Comparison of ENCODE assay signal across 28 cellular contexts in the genomic region with DNA sequence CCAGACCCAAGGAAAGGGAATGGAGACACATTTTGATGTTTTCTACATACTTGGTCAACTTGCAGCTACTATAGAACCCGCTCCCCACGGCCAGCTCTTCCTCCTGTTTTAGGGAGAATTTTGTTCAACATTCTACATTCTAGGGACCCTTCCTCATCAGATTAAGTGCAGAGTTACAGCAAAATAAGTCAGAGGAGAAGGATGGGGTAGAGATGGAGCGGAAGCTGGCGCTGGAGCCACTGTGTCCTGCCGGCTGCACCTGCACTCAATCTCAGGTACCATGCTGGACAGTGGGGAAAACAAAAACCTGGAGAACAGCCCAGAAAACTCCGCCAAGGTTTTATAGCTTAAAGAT.
"Had no signal": no experiment of that assay in that cellular context is flagged by ENCODE, and none has a peak within 500 bp of the region (broad histone marks: within the 10 kb centered on the region; RNA-seq: fewer than 3 reads in every experiment).

No MANE protein-coding gene starts in this region.

- H3K36me3 Mint-ChIP-seq: activated naive CD8-positive, alpha-beta T cell treated with anti-CD3 and anti-CD28 coated beads for 36 hours; brain; stimulated activated memory B cell treated with anti-CD40 and anti-IgM and Interleukin-4, amounts not matched to agents 10 μg/mL and 1 μg/mL and 100 μg/mL, for 72 hours had no signal

- H3K9me3 ChIP-seq: adrenal gland, ascending aorta, gastroesophageal sphincter, heart left ventricle, pancreas, psoas muscle, stomach, thyroid gland, upper lobe of right lung had no signal

- H3K27ac ChIP-seq: adrenal gland, ascending aorta, cardiac muscle cell, gastroesophageal sphincter, heart left ventricle, pancreas, psoas muscle, stomach, thyroid gland, upper lobe of right lung had no signal

- H3K27ac Mint-ChIP-seq: activated B cell treated with CpG ODN at 0.5 μM for 24 hours; activated CD8-positive, alpha-beta T cell treated with anti-CD3 and anti-CD28 coated beads, Interleukin-2, amount 10 ng/mL, durations not matched to agents 7 days and 5 days; activated naive CD4-positive, alpha-beta T cell treated with anti-CD3 and anti-CD28 coated beads for 36 hours; activated naive CD8-positive, alpha-beta T cell treated with anti-CD3 and anti-CD28 coated beads for 36 hours; effector memory CD8-positive, alpha-beta T cell; naive thymus-derived CD4-positive, alpha-beta T cell; stimulated activated memory B cell treated with anti-CD40 and anti-IgM and Interleukin-4, amounts not matched to agents 10 μg/mL and 1 μg/mL and 100 μg/mL, for 72 hours; T-helper 2 cell treated with Interferon-gamma antibody and Interleukin-4, amounts not matched to agents 5 μg/mL and 100 μg/mL, for 36 hours had no signal

- FAIRE-seq: islet of Langerhans, pancreas had no signal

- H3K4me3 Mint-ChIP-seq: activated B cell treated with CpG ODN at 0.5 μM for 24 hours; activated CD8-positive, alpha-beta T cell treated with anti-CD3 and anti-CD28 coated beads, Interleukin-2, amount 10 ng/mL, durations not matched to agents 7 days and 5 days; activated naive CD4-positive, alpha-beta T cell treated with anti-CD3 and anti-CD28 coated beads for 36 hours; activated naive CD8-positive, alpha-beta T cell treated with anti-CD3 and anti-CD28 coated beads for 36 hours; effector memory CD8-positive, alpha-beta T cell; stimulated activated memory B cell treated with anti-CD40 and anti-IgM and Interleukin-4, amounts not matched to agents 10 μg/mL and 1 μg/mL and 100 μg/mL, for 72 hours; T-helper 2 cell treated with Interferon-gamma antibody and Interleukin-4, amounts not matched to agents 5 μg/mL and 100 μg/mL, for 36 hours had no signal

- H3K9me3 Mint-ChIP-seq: activated B cell treated with CpG ODN at 0.5 μM for 24 hours; activated naive CD4-positive, alpha-beta T cell treated with anti-CD3 and anti-CD28 coated beads for 36 hours; activated naive CD8-positive, alpha-beta T cell treated with anti-CD3 and anti-CD28 coated beads for 36 hours; effector memory CD8-positive, alpha-beta T cell; stimulated activated memory B cell treated with anti-CD40 and anti-IgM and Interleukin-4, amounts not matched to agents 10 μg/mL and 1 μg/mL and 100 μg/mL, for 72 hours; T-helper 2 cell treated with Interferon-gamma antibody and Interleukin-4, amounts not matched to agents 5 μg/mL and 100 μg/mL, for 36 hours had no signal

- H3K36me3 ChIP-seq: adrenal gland, ascending aorta, cardiac muscle cell, gastroesophageal sphincter, heart left ventricle, pancreas, stomach, thyroid gland, upper lobe of right lung had no signal

- DNase-seq: activated B cell treated with CpG ODN at 0.5 μM for 24 hours; activated CD8-positive, alpha-beta T cell treated with anti-CD3 and anti-CD28 coated beads, Interleukin-2, amount 10 ng/mL, durations not matched to agents 7 days and 5 days; activated effector memory CD4-positive, alpha-beta T cell treated with Interleukin-2 at 50 U/mL for 16 hours; activated naive CD4-positive, alpha-beta T cell treated with anti-CD3 and anti-CD28 coated beads for 36 hours; activated naive CD8-positive, alpha-beta T cell treated with anti-CD3 and anti-CD28 coated beads for 36 hours; activated T-cell treated with anti-CD3 and anti-CD28 coated beads for 4 hours; cortex of kidney; effector memory CD8-positive, alpha-beta T cell; heart left ventricle; naive thymus-derived CD4-positive, alpha-beta T cell; nucleus accumbens; stimulated activated CD4-positive, alpha-beta T cell treated with anti-CD3 and anti-CD28 coated beads, Interleukin-1b, Interleukin-23, amount 100 ng/mL, for 48 hours; stimulated activated CD4-positive, alpha-beta T cell treated with anti-CD3 and anti-CD28 coated beads, Interleukin-4, amount 100 ng/mL, for 4 hours; stimulated activated CD8-positive, alpha-beta memory T cell treated with anti-CD3 and anti-CD28 coated beads, Interleukin-4, amount 100 ng/mL, for 48 hours; stomach; T-helper 1 cell; upper lobe of right lung had no signal

- ATAC-seq: activated CD8-positive, alpha-beta T cell treated with anti-CD3 and anti-CD28 coated beads, Interleukin-2, amount 10 ng/mL, durations not matched to agents 7 days and 5 days; effector memory CD8-positive, alpha-beta T cell; naive thymus-derived CD4-positive, alpha-beta T cell; stimulated activated memory B cell treated with anti-CD40 and anti-IgM and Interleukin-4, amounts not matched to agents 10 μg/mL and 1 μg/mL and 100 μg/mL, for 72 hours had no signal

- H3K4me3 ChIP-seq: adrenal gland, cardiac muscle cell had no signal
